In the genomic region with DNA sequence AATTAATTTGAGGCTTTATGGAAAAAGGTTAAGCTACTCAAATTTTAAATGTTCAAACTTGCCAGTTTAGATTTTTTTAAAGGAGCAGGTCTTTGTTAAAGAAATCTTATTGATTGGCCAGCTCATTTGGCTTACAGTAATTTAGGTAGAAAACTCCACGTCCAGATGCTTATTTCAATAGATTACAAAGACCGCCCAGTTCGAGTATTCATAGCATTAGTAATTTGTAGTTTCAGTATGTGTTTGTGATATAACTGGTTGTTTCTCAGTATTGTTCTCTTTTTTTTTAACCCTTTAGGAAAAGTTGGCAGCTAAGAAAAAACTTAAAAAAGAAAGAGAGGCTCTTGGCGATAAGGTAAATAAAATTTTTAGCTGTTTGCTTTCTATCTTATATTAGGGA, we compare ENCODE assay signal across 10 cellular contexts. TPM values are rescaled to one million over a fixed set of nuclear protein-coding genes. Genes with fewer than 3 reads are reported as not detected.
DNase-seq lines count a peak whose midpoint lies in the region; ATAC-seq, FAIRE-seq and TF ChIP-seq lines count a peak whose summit lies in the region.
"Had no signal": no experiment of that assay in that cellular context is flagged by ENCODE, and none has a peak within 500 bp of the region (broad histone marks: within the 10 kb centered on the region; RNA-seq: fewer than 3 reads in every experiment).

No MANE protein-coding gene starts in this region.

- peak overlapping the region; percentile 88 for H3K4me3 ChIP-seq in astrocyte (ENCODE audit: insufficient read depth, low read depth, low read length)

- H2AFZ ChIP-seq in astrocyte (ENCODE audit: low read depth, low read length) = no peak overlapping the region

- no TSS peak for BruUV-seq in Calu3 (replicated peaks; lab: Mats Ljungman, UMichigan)

- ATAC-seq in HG02973 (IDR thresholded peaks at IDR 0.05; ENCODE audit: unreplicated experiment) (peak; percentile 47), HG03175 (IDR thresholded peaks at IDR 0.05; ENCODE audit: unreplicated experiment) (no peak), GM21390 (IDR thresholded peaks at IDR 0.05; ENCODE audit: unreplicated experiment) (no peak)

- CTCF ChIA-PET in Calu3 (lab: Charles Lee) = interaction anchor here (0.5 to 1.0 kb wide), 2 partner anchors 98 to 451 kb away, joined by 4 to 5 read pairs; no protein-coding TSS in a partner anchor

- FAIRE-seq in astrocyte (lab: Jason Lieb, UNC) = no peak
- FAIRE-seq: bronchial epithelial cell, GM12892 had no signal

- peak overlapping the region; percentile 89 for H3K4me3 Mint-ChIP-seq in Calu3 (ENCODE audit: low read depth, unreplicated experiment)
- peak overlapping the region; percentile 100 for H3K4me3 Mint-ChIP-seq in astrocyte (ENCODE audit: unreplicated experiment)
- peak overlapping the region; percentile 46 to 73 (median 55) for H3K4me3 Mint-ChIP-seq in nephron

- peak overlapping the region; percentile 88 for H3K9ac ChIP-seq in astrocyte (ENCODE audit: low read length)

- H3K27me3 ChIP-seq in astrocyte (ENCODE audit: insufficient read depth, low read length) = no peaks in the 10 kb centered on the region

- DNase-seq in Calu3 (no peak), astrocyte (ENCODE audit: low read depth) (no peak), NAMALWA (ENCODE audit: low spot score) (no peak), NCI-H2196 (lab: John Stamatoyannopoulos, UW; ENCODE audit: unreplicated experiment) (no peak)

- H3K4me2 ChIP-seq in astrocyte (ENCODE audit: low read length) = peak overlapping the region; percentile 89

- no peaks in the 10 kb centered on the region for H3K27me3 Mint-ChIP-seq in Calu3 (ENCODE audit: unreplicated experiment)
- H3K27me3 Mint-ChIP-seq in astrocyte (ENCODE audit: low read depth, unreplicated experiment) = peaks cover 10% of the 10 kb centered on the region
- peaks cover 31% of the 10 kb centered on the region for H3K27me3 Mint-ChIP-seq in nephron (ENCODE audit: low read depth)

- peaks cover 53% of the 10 kb centered on the region for H3K79me2 ChIP-seq in astrocyte (ENCODE audit: insufficient read depth, low read length)

- H3K36me3 Mint-ChIP-seq in Calu3 (ENCODE audit: insufficient read depth, unreplicated experiment) (peaks cover 39% of the 10 kb centered on the region), astrocyte (ENCODE audit: low read depth, unreplicated experiment) (peaks cover 3% of the 10 kb centered on the region), nephron (ENCODE audit: low read depth) (peaks cover 48% of the 10 kb centered on the region)

- H3K9me3 Mint-ChIP-seq in Calu3 (ENCODE audit: low read depth, unreplicated experiment) = no peaks in the 10 kb centered on the region
- H3K9me3 Mint-ChIP-seq in astrocyte (ENCODE audit: unreplicated experiment) = peaks cover 9% of the 10 kb centered on the region
- peaks cover 14% of the 10 kb centered on the region for H3K9me3 Mint-ChIP-seq in nephron

- TF ChIP-seq CTCF in Calu3 (IDR thresholded peaks at IDR 0.05; ENCODE audit: unreplicated experiment) (no peak), astrocyte (IDR thresholded peaks at IDR 0.05; ENCODE audit: insufficient read depth, low read depth, low read length) (no peak), nephron (IDR thresholded peaks at IDR 0.05; ENCODE audit: unreplicated experiment in 3 of 3) (no peak)

- H3K36me3 ChIP-seq in astrocyte (ENCODE audit: insufficient read depth, low read length) = peaks cover 6% of the 10 kb centered on the region

- H3K9me3 ChIP-seq in astrocyte (ENCODE audit: insufficient read depth, low read depth, low read length) = peaks cover 4% of the 10 kb centered on the region

- H4K20me1 ChIP-seq in astrocyte (ENCODE audit: insufficient read depth, low read length) = peaks cover 16% of the 10 kb centered on the region

- intact Hi-C loops in Calu3 (cut with micrococcal nuclease; ENCODE audit: unreplicated experiment) = no loop called here

- peaks cover 10% of the 10 kb centered on the region for H3K4me1 ChIP-seq in astrocyte (ENCODE audit: insufficient read depth, low read length)

- H3K27ac ChIP-seq in astrocyte (ENCODE audit: low read depth, low read length) = no peak overlapping the region

- H3K4me1 Mint-ChIP-seq in Calu3 (ENCODE audit: low read depth, unreplicated experiment) = peaks cover 15% of the 10 kb centered on the region
- peaks cover 10% of the 10 kb centered on the region for H3K4me1 Mint-ChIP-seq in astrocyte (ENCODE audit: low read depth, unreplicated experiment)
- peaks cover 32% of the 10 kb centered on the region for H3K4me1 Mint-ChIP-seq in nephron

- H3K27ac Mint-ChIP-seq in Calu3 (ENCODE audit: unreplicated experiment) (no peak overlapping the region), astrocyte (ENCODE audit: unreplicated experiment) (no peak overlapping the region), nephron (no peak overlapping the region)

RNA-seq across cellular contexts. Expression of gene RPF1, which starts 1.6 kb away (rescaled TPM):
- total RNA-seq in Calu3 (2022) (33.6 TPM in 2 replicates), astrocyte (26.3 and 30.1 TPM in 2 replicates)

RNA-seq across cellular contexts. Expression of gene SPATA1, which starts 25.5 kb away (rescaled TPM):
- total RNA-seq in Calu3 (2022) (0.52 and 0.73 TPM in 2 replicates), astrocyte (0.41 and 1.4 TPM in 2 replicates)

RNA-seq across cellular contexts. Expression of gene GNG5, which starts 25.7 kb away (rescaled TPM):
- total RNA-seq in Calu3 (2022) (117 and 118 TPM in 2 replicates), astrocyte (178 and 185 TPM in 2 replicates)
